ENCODE assay signal across 13 cellular contexts in genomic region chr14:58739674-58740073, GRCh38.
DNase-seq lines count a peak whose midpoint lies in the region; ATAC-seq and TF ChIP-seq lines count a peak whose summit lies in the region.
"Had no signal": no experiment of that assay in that cellular context is flagged by ENCODE, and none has a peak within 500 bp of the region (broad histone marks: within the 10 kb centered on the region; RNA-seq: fewer than 3 reads in every experiment).

No MANE protein-coding gene starts in this region.

- H3K27ac ChIP-seq in aorta (ENCODE audit: low read depth in 1 of 2, low read length in 2 of 2) (peak overlapping the region; percentile 9 to 63), RWPE1 (no peak overlapping the region)
- H3K27ac ChIP-seq: neutrophil had no signal

- ATAC-seq in HG02678 (IDR thresholded peaks at IDR 0.05; ENCODE audit: unreplicated experiment) (peak; percentile 87), HG03469 (IDR thresholded peaks at IDR 0.05; ENCODE audit: unreplicated experiment) (peak; percentile 67), aorta (ENCODE audit: low FRiP score) (no peak)
- ATAC-seq: stimulated activated effector memory CD8-positive, alpha-beta T cell treated with anti-CD3 and anti-CD28 coated beads, Interleukin-12 subunit alpha, Interleukin-12 subunit beta, amount 100 ng/mL, for 72 hours had no signal

- H3K4me1 ChIP-seq in aorta (ENCODE audit: control insufficient read depth in 1 of 2, insufficient read depth in 2 of 2, low read length in 2 of 2): peaks cover 0 to 5% of the 10 kb centered on the region in 2 donors

- H3K36me3 ChIP-seq in aorta (ENCODE audit: control insufficient read depth in 1 of 2, insufficient read depth in 2 of 2, low read length in 1 of 2): no peaks in the 10 kb centered on the region
- H3K36me3 ChIP-seq: neutrophil had no signal

- no peaks in the 10 kb centered on the region for H3K27me3 ChIP-seq in aorta (ENCODE audit: control insufficient read depth in 1 of 2, insufficient read depth in 2 of 2, low read length in 1 of 2)
- H3K27me3 ChIP-seq: neutrophil had no signal

- no peaks in the 10 kb centered on the region for H3K9me3 ChIP-seq in aorta (ENCODE audit: control insufficient read depth, low read length)
- H3K9me3 ChIP-seq: neutrophil had no signal

- 85 to 88% methylated on average over 3 of the region's 3 CpGs for WGBS in aorta, 2 donors

- peak; percentile 39 for DNase-seq in NCI-H748 (lab: John Stamatoyannopoulos, UW; ENCODE audit: unreplicated experiment)
- no peak for DNase-seq in NCI-H748 treated with DMSO at 0.1 percent for 48 hours (lab: John Stamatoyannopoulos, UW)
- DNase-seq in aorta: no peak
- DNase-seq in RWPE1 (ENCODE audit: low spot score): no peak
- DNase-seq in NCI-H2029 (lab: John Stamatoyannopoulos, UW): no peak
- no peak for DNase-seq in occipital lobe (lab: John Stamatoyannopoulos, UW)
- DNase-seq: activated T-cell treated with anti-CD3 and anti-CD28 coated beads, Interleukin-2, amount 50 U/mL, for 48 hours; NCI-H524; stimulated activated CD4-positive, alpha-beta T cell treated with anti-CD3 and anti-CD28 coated beads, Interleukin-15, amount 100 ng/mL, for 24 hours had no signal

- POLR2A ChIA-PET in RWPE1 (lab: Yijun Ruan, JAX; ENCODE audit: low non-redundant PET): no interaction called here

- no peak for TF ChIP-seq CTCF in RWPE1 (conservative IDR thresholded peaks at IDR 0.05; ENCODE audit: low read depth)

- H3K4me3 ChIP-seq in aorta (ENCODE audit: low read length in 2 of 2): no peak overlapping the region

- CTCF ChIA-PET in RWPE1 (lab: Yijun Ruan, JAX): no interaction called here

- intact Hi-C loops in aorta (cut with DNase I): no loop called here
